ENCODE assay signal across 1 cellular context in genomic region chr1:180248731-180249681, GRCh38.
TF ChIP-seq lines count a peak whose summit lies in the region.

No MANE protein-coding gene starts in this region.

TF ChIP-seq in HepG2, 621 proteins besides CTCF, POLR2A, EP300 and RAD21 (continued from another document):
- TF ChIP-seq, protein P1, sequence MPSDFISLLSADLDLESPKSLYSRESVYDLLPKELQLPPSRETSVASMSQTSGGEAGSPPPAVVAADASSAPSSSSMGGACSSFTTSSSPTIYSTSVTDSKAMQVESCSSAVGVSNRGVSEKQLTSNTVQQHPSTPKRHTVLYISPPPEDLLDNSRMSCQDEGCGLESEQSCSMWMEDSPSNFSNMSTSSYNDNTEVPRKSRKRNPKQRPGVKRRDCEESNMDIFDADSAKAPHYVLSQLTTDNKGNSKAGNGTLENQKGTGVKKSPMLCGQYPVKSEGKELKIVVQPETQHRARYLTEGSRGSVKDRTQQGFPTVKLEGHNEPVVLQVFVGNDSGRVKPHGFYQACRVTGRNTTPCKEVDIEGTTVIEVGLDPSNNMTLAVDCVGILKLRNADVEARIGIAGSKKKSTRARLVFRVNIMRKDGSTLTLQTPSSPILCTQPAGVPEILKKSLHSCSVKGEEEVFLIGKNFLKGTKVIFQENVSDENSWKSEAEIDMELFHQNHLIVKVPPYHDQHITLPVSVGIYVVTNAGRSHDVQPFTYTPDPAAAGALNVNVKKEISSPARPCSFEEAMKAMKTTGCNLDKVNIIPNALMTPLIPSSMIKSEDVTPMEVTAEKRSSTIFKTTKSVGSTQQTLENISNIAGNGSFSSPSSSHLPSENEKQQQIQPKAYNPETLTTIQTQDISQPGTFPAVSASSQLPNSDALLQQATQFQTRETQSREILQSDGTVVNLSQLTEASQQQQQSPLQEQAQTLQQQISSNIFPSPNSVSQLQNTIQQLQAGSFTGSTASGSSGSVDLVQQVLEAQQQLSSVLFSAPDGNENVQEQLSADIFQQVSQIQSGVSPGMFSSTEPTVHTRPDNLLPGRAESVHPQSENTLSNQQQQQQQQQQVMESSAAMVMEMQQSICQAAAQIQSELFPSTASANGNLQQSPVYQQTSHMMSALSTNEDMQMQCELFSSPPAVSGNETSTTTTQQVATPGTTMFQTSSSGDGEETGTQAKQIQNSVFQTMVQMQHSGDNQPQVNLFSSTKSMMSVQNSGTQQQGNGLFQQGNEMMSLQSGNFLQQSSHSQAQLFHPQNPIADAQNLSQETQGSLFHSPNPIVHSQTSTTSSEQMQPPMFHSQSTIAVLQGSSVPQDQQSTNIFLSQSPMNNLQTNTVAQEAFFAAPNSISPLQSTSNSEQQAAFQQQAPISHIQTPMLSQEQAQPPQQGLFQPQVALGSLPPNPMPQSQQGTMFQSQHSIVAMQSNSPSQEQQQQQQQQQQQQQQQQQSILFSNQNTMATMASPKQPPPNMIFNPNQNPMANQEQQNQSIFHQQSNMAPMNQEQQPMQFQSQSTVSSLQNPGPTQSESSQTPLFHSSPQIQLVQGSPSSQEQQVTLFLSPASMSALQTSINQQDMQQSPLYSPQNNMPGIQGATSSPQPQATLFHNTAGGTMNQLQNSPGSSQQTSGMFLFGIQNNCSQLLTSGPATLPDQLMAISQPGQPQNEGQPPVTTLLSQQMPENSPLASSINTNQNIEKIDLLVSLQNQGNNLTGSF (CRISPR knock-in tag; IDR thresholded peaks at IDR 0.05), result no peak
- peak; percentile 37 for TF ChIP-seq STAG1 (CRISPR knock-in tag; IDR thresholded peaks at IDR 0.05)
- TF ChIP-seq TBX2 (CRISPR knock-in tag; IDR thresholded peaks at IDR 0.05; ENCODE audit: borderline replicate concordance), result no peak
- peak; percentile 85 for TF ChIP-seq ZNF629 (CRISPR knock-in tag; conservative IDR thresholded peaks at IDR 0.05)
- peak; percentile 31 for TF ChIP-seq XRCC5 (optimal IDR thresholded peaks at IDR 0.05; ENCODE audit: low read length)
- TF ChIP-seq CREB1 (IDR thresholded peaks at IDR 0.05), result peak; percentile 7; the same call in 1 of the 2 replicates
- TF ChIP-seq CREB1 (CRISPR knock-in tag; IDR thresholded peaks at IDR 0.05), result no peak
- TF ChIP-seq PHF5A (CRISPR knock-in tag; IDR thresholded peaks at IDR 0.05; ENCODE audit: low read depth, unreplicated experiment), result no peak
- no peak for TF ChIP-seq CREM (IDR thresholded peaks at IDR 0.05)
- no peak for TF ChIP-seq CREM (CRISPR knock-in tag; IDR thresholded peaks at IDR 0.05)
- TF ChIP-seq, protein P2, sequence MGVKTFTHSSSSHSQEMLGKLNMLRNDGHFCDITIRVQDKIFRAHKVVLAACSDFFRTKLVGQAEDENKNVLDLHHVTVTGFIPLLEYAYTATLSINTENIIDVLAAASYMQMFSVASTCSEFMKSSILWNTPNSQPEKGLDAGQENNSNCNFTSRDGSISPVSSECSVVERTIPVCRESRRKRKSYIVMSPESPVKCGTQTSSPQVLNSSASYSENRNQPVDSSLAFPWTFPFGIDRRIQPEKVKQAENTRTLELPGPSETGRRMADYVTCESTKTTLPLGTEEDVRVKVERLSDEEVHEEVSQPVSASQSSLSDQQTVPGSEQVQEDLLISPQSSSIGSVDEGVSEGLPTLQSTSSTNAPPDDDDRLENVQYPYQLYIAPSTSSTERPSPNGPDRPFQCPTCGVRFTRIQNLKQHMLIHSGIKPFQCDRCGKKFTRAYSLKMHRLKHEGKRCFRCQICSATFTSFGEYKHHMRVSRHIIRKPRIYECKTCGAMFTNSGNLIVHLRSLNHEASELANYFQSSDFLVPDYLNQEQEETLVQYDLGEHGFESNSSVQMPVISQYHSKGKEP (CRISPR knock-in tag; IDR thresholded peaks at IDR 0.05), result no peak
- no peak for TF ChIP-seq GFI1 (CRISPR knock-in tag; IDR thresholded peaks at IDR 0.05; ENCODE audit: borderline replicate concordance)
- no peak for TF ChIP-seq ETV6 (CRISPR knock-in tag; conservative IDR thresholded peaks at IDR 0.05)
- TF ChIP-seq, protein P3, sequence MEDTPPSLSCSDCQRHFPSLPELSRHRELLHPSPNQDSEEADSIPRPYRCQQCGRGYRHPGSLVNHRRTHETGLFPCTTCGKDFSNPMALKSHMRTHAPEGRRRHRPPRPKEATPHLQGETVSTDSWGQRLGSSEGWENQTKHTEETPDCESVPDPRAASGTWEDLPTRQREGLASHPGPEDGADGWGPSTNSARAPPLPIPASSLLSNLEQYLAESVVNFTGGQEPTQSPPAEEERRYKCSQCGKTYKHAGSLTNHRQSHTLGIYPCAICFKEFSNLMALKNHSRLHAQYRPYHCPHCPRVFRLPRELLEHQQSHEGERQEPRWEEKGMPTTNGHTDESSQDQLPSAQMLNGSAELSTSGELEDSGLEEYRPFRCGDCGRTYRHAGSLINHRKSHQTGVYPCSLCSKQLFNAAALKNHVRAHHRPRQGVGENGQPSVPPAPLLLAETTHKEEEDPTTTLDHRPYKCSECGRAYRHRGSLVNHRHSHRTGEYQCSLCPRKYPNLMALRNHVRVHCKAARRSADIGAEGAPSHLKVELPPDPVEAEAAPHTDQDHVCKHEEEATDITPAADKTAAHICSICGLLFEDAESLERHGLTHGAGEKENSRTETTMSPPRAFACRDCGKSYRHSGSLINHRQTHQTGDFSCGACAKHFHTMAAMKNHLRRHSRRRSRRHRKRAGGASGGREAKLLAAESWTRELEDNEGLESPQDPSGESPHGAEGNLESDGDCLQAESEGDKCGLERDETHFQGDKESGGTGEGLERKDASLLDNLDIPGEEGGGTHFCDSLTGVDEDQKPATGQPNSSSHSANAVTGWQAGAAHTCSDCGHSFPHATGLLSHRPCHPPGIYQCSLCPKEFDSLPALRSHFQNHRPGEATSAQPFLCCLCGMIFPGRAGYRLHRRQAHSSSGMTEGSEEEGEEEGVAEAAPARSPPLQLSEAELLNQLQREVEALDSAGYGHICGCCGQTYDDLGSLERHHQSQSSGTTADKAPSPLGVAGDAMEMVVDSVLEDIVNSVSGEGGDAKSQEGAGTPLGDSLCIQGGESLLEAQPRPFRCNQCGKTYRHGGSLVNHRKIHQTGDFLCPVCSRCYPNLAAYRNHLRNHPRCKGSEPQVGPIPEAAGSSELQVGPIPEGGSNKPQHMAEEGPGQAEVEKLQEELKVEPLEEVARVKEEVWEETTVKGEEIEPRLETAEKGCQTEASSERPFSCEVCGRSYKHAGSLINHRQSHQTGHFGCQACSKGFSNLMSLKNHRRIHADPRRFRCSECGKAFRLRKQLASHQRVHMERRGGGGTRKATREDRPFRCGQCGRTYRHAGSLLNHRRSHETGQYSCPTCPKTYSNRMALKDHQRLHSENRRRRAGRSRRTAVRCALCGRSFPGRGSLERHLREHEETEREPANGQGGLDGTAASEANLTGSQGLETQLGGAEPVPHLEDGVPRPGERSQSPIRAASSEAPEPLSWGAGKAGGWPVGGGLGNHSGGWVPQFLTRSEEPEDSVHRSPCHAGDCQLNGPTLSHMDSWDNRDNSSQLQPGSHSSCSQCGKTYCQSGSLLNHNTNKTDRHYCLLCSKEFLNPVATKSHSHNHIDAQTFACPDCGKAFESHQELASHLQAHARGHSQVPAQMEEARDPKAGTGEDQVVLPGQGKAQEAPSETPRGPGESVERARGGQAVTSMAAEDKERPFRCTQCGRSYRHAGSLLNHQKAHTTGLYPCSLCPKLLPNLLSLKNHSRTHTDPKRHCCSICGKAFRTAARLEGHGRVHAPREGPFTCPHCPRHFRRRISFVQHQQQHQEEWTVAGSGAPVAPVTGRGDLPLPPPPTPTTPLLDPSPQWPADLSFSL (CRISPR knock-in tag; IDR thresholded peaks at IDR 0.05), result no peak
- no peak for TF ChIP-seq ZNF546 (CRISPR knock-in tag; conservative IDR thresholded peaks at IDR 0.05)
- no peak for TF ChIP-seq ZFY (CRISPR knock-in tag; IDR thresholded peaks at IDR 0.05)
- no peak for TF ChIP-seq ADNP (CRISPR knock-in tag; IDR thresholded peaks at IDR 0.05)
